ENCODE assay signal across 10 cellular contexts in the genomic region with DNA sequence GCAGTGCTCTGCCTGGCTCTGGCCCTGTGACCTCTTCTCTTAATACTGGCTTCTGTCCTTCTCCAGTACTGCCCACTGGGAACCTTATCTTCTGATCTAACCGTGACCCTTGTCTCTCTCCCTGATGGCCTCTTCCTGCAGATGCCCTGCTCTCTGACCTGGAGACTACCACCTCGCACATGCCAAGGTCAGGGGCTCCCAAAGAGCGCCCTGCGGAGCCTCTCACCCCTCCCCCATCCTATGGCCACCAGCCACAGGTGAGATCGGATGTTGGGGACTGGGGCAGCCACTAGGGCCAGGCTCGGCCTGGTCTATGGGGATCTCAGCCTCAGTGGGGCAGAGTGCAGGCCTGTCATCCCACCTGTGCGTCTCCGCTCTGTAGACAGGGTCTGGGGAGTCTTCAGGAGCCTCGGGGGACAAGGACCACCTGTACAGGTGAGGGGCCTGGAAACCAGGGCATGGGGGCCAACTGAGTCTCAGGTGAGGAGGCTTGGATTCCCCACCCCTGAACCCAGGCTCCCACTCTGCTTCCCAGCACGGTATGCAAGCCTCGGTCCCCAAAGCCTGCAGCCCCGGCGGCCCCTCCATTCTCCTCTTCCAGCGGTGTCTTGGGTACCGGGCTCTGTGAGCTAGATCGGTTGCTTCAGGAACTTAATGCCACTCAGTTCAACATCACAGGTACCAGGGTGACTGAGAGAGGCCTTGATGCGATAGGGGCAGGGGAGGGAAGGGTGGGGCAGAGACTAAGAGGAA. TPM values are rescaled to one million over a fixed set of nuclear protein-coding genes. Genes with fewer than 3 reads are reported as not detected.
DNase-seq lines count a peak whose midpoint lies in the region; ATAC-seq and TF ChIP-seq lines count a peak whose summit lies in the region.
"Had no signal": no experiment of that assay in that cellular context is flagged by ENCODE, and none has a peak within 500 bp of the region (broad histone marks: within the 10 kb centered on the region; RNA-seq: fewer than 3 reads in every experiment).

No MANE protein-coding gene starts in this region.

- peaks cover 24% of the 10 kb centered on the region for H3K36me3 Mint-ChIP-seq in nephron (ENCODE audit: low read depth)

- H3K27ac ChIP-seq in right cardiac atrium (ENCODE audit: low read length) (no peak overlapping the region), brain microvascular endothelial cell (peak overlapping the region; percentile 33), testis (peak overlapping the region in 1 of 2 donors; percentile 95)
- H3K27ac ChIP-seq: VCaP had no signal

- H3K9me3 ChIP-seq in right cardiac atrium (ENCODE audit: control insufficient read depth, low read length) (no peaks in the 10 kb centered on the region), testis (no peaks in the 10 kb centered on the region)
- H3K9me3 ChIP-seq: BE2C had no signal

- TF ChIP-seq POLR2A in testis (IDR thresholded peaks at IDR 0.05): no peak

- H3K9me3 Mint-ChIP-seq in nephron: no peaks in the 10 kb centered on the region

- in situ Hi-C loops in brain microvascular endothelial cell (cut with HindIII; ENCODE audit: low pct_ligation_motif_present, low sequenced_read_pairs): loop anchor here (25.0 kb wide), 2 partner anchors 286 to 536 kb away; a partner anchor contains a TSS

- H3K4me1 ChIP-seq in right cardiac atrium (ENCODE audit: control insufficient read depth, insufficient read depth, low read length): peaks cover 5% of the 10 kb centered on the region
- peaks cover 28% of the 10 kb centered on the region for H3K4me1 ChIP-seq in testis

- peak overlapping the region; percentile 43 to 96 (median 88) for H3K27ac Mint-ChIP-seq in nephron

- intact Hi-C loops in right cardiac atrium (cut with DNase I): loop anchor here in 1 of 4 donors (10.0 kb wide), 1 partner anchor 221 kb away; no protein-coding TSS in a partner anchor
- intact Hi-C loops in Right ventricle myocardium superior (cut with DNase I): no loop called here
- intact Hi-C loops in testis (cut with DNase I; ENCODE audit: low total_unique reads): no loop called here

- no peaks in the 10 kb centered on the region for H3K27me3 ChIP-seq in right cardiac atrium (ENCODE audit: control insufficient read depth, insufficient read depth)
- no peaks in the 10 kb centered on the region for H3K27me3 ChIP-seq in brain microvascular endothelial cell (replicated peaks)
- H3K27me3 ChIP-seq in testis: no peaks in the 10 kb centered on the region
- H3K27me3 ChIP-seq: BE2C had no signal

- DNase-seq in right cardiac atrium: peak in 2 of 3 donors; percentile 40 to 70
- no peak for DNase-seq in Right ventricle myocardium superior
- DNase-seq in brain microvascular endothelial cell: no peak
- DNase-seq in testis: no peak
- DNase-seq in 8988T: no peak
- DNase-seq in NCI-H2081 (lab: John Stamatoyannopoulos, UW): no peak
- DNase-seq in NCI-H524 (lab: John Stamatoyannopoulos, UW): no peak

- H3K4me1 Mint-ChIP-seq in nephron: peaks cover 28% of the 10 kb centered on the region

- TF ChIP-seq CTCF in brain microvascular endothelial cell (IDR thresholded peaks at IDR 0.05; ENCODE audit: low read depth, low read length, missing control alignments): no peak
- no peak for TF ChIP-seq CTCF in nephron (IDR thresholded peaks at IDR 0.05; ENCODE audit: unreplicated experiment in 3 of 3)
- TF ChIP-seq CTCF in testis (IDR thresholded peaks at IDR 0.05): no peak

- WGBS in right cardiac atrium: 85% methylated on average over 17 of the region's 17 CpGs
- WGBS in testis, 2 donors: 58 to 67% methylated on average over 13 to 14 of the region's 17 CpGs

- H3K4me3 ChIP-seq in right cardiac atrium (ENCODE audit: low read length) (no peak overlapping the region), brain microvascular endothelial cell (ENCODE audit: low read depth, low read length) (peak overlapping the region; percentile 85), testis (peak overlapping the region in 1 of 2 donors; percentile 77)

- ATAC-seq in right cardiac atrium: no peak
- no peak for ATAC-seq in Right ventricle myocardium superior (ENCODE audit: poor library complexity)

- peaks cover 39% of the 10 kb centered on the region for H3K27me3 Mint-ChIP-seq in nephron (ENCODE audit: low read depth)

- H3K36me3 ChIP-seq in brain microvascular endothelial cell (replicated peaks) (peaks cover 49% of the 10 kb centered on the region), testis (ENCODE audit: low read depth, missing control alignments) (no peaks in the 10 kb centered on the region)
- H3K36me3 ChIP-seq: BE2C had no signal

- H3K4me3 Mint-ChIP-seq in nephron: peak overlapping the region; percentile 91 to 92 (median 92)

RNA-seq across cellular contexts. Expression of a gene that starts 1.5 kb away (rescaled TPM):
- total RNA-seq in right cardiac atrium (10 to 100 TPM; 36.3 to 87.6 (median 55.1) TPM), Right ventricle myocardium superior (13.2 TPM), testis (10 to 100 TPM; 13.6 to 28.4 TPM)
- polyA plus RNA-seq in right cardiac atrium (33.2 TPM), testis (ENCODE audit: insufficient read depth, low read depth, low replicate concordance) (31.7 TPM)

RNA-seq across cellular contexts. Expression of a gene that starts 9.4 kb away (rescaled TPM):
- total RNA-seq in right cardiac atrium (not detected), Right ventricle myocardium superior (not detected), testis (1 to 10 TPM; 5.8 to 6.9 TPM)
- polyA plus RNA-seq in right cardiac atrium (1.2 TPM), testis (ENCODE audit: insufficient read depth, low read depth, low replicate concordance) (18.1 TPM)

RNA-seq across cellular contexts. Expression of a gene that starts 14.2 kb away (rescaled TPM):
- total RNA-seq in right cardiac atrium: 1 to 10 TPM; 6.8 to 9.0 (median 7.7) TPM
- polyA plus RNA-seq in right cardiac atrium: 8.5 TPM
- total RNA-seq in Right ventricle myocardium superior: 5.8 TPM
- 10 to 100 TPM; 19.1 to 21.3 TPM for total RNA-seq in testis
- polyA plus RNA-seq in testis (ENCODE audit: insufficient read depth, low read depth, low replicate concordance): 11.0 TPM

RNA-seq across cellular contexts. Expression of a gene that starts 30.9 kb away (rescaled TPM):
- 1 to 10 TPM; 2.1 to 4.2 (median 3.1) TPM for total RNA-seq in right cardiac atrium
- polyA plus RNA-seq in right cardiac atrium: 1.8 TPM
- total RNA-seq in Right ventricle myocardium superior: 1.9 TPM
- total RNA-seq in testis: 1 to 10 TPM; 2.4 to 3.7 TPM
- polyA plus RNA-seq in testis (ENCODE audit: insufficient read depth, low read depth, low replicate concordance): 1.1 TPM

RNA-seq across cellular contexts. Expression of a gene that starts 34.7 kb away (rescaled TPM):
- total RNA-seq in right cardiac atrium: 10 to 100 TPM; 26.9 to 40.8 (median 28.7) TPM
- polyA plus RNA-seq in right cardiac atrium: 38.9 TPM
- 20.1 TPM for total RNA-seq in Right ventricle myocardium superior
- 100 to 1,000 TPM; 102 to 124 TPM for total RNA-seq in testis
- polyA plus RNA-seq in testis (ENCODE audit: insufficient read depth, low read depth, low replicate concordance): 75.8 TPM

Comparison
In these comparisons a context has a peak if more than half of its experiments do, and no peak if none do; other contexts are left out.
1. DNase-seq: peak in right cardiac atrium (2 of 3); none in Right ventricle myocardium superior (single experiment), brain microvascular endothelial cell (single experiment), testis (single experiment), 8988T (single experiment), NCI-H2081 (0 of 2) and NCI-H524 (0 of 2).